In genomic region chr12:45075575-45076282, GRCh38 we compare ENCODE assay signal across 31 cellular contexts. TPM values are rescaled to one million over a fixed set of nuclear protein-coding genes. Genes with fewer than 3 reads are reported as not detected.
"Had no signal": no experiment of that assay in that cellular context is flagged by ENCODE, and none has a peak within 500 bp of the region (broad histone marks: within the 10 kb centered on the region; RNA-seq: fewer than 3 reads in every experiment).

No MANE protein-coding gene starts in this region.

- H3K27ac ChIP-seq: adrenal gland, cardiac muscle cell, Peyer's patch, RWPE1, VCaP had no signal

- H3K36me3 ChIP-seq: adrenal gland, cardiac muscle cell, Peyer's patch had no signal

- H3K27ac Mint-ChIP-seq: activated CD4-positive, alpha-beta memory T cell treated with anti-CD3 and anti-CD28 coated beads, Interleukin-2, amount 10 ng/mL, durations not matched to agents 7 days and 5 days; activated CD4-positive, alpha-beta T cell treated with anti-CD3 and anti-CD28 coated beads for 36 hours; activated naive CD8-positive, alpha-beta T cell treated with anti-CD3 and anti-CD28 coated beads, Interleukin-2, amount 10 ng/mL, durations not matched to agents 7 days and 5 days; activated T-cell treated with anti-CD3 and anti-CD28 coated beads, Interleukin-2, amount 50 U/mL, for 72 hours; activated T-helper 2 cell treated with anti-CD3 and anti-CD28 coated beads, Interferon-gamma antibody, Interleukin-2, Interleukin-4, amounts not matched to agents 10 μg/mL and 5 μg/mL and 100 μg/mL, durations not matched to agents 14 hours and 24 hours and 36 hours; brain; IgD-negative memory B cell; T-cell had no signal

- H3K9me3 ChIP-seq: adrenal gland had no signal

- DNase-seq: activated CD4-positive, alpha-beta memory T cell treated with anti-CD3 and anti-CD28 coated beads, Interleukin-2, amount 10 ng/mL, durations not matched to agents 7 days and 5 days; activated CD4-positive, alpha-beta T cell treated with anti-CD3 and anti-CD28 coated beads for 36 hours; activated CD4-positive, alpha-beta T cell treated with anti-CD3 and anti-CD28 coated beads, Interleukin-2, amount 50 U/mL, for 1 hour; activated CD8-positive, alpha-beta memory T cell treated with anti-CD3 and anti-CD28 coated beads, Interleukin-2, amount 50 U/mL, for 4 hours; activated gamma-delta T cell treated with Interleukin-2 at 50 U/mL for 16 hours; activated naive CD4-positive, alpha-beta T cell treated with anti-CD3 and anti-CD28 coated beads, Interleukin-2, amount 50 U/mL, for 16 hours; activated naive CD8-positive, alpha-beta T cell treated with anti-CD3 and anti-CD28 coated beads, Interleukin-2, amount 10 ng/mL, durations not matched to agents 7 days and 5 days; activated T-cell treated with anti-CD3 and anti-CD28 coated beads, Interleukin-2, amount 50 U/mL, for 72 hours; adrenal gland; anterior cingulate cortex; cerebellar nuclear complex; KG1; NCI-H1092 treated with DMSO at 0.1 percent for 48 hours; NCI-H1417 treated with DMSO at 0.1 percent for 48 hours; NCI-H1694; NCI-H2029; NCI-H446; NCI-H524; Peyer's patch; SHP77 treated with DMSO at 0.1 percent for 48 hours; T-cell; T-helper 2 cell had no signal

- H3K4me3 Mint-ChIP-seq: activated CD4-positive, alpha-beta memory T cell treated with anti-CD3 and anti-CD28 coated beads, Interleukin-2, amount 10 ng/mL, durations not matched to agents 7 days and 5 days; activated CD4-positive, alpha-beta T cell treated with anti-CD3 and anti-CD28 coated beads for 36 hours; activated naive CD8-positive, alpha-beta T cell treated with anti-CD3 and anti-CD28 coated beads, Interleukin-2, amount 10 ng/mL, durations not matched to agents 7 days and 5 days; activated T-cell treated with anti-CD3 and anti-CD28 coated beads, Interleukin-2, amount 50 U/mL, for 72 hours; brain; IgD-negative memory B cell; T-cell had no signal

- H3K27me3 Mint-ChIP-seq: brain had no signal

- H3K36me3 Mint-ChIP-seq: brain, IgD-negative memory B cell, T-cell had no signal

- ATAC-seq: activated CD4-positive, alpha-beta T cell treated with anti-CD3 and anti-CD28 coated beads for 36 hours; activated T-cell treated with anti-CD3 and anti-CD28 coated beads, Interleukin-2, amount 50 U/mL, for 72 hours; T-cell had no signal

- H3K27me3 ChIP-seq: adrenal gland, cardiac muscle cell, Peyer's patch had no signal

- H3K4me3 ChIP-seq: adrenal gland, cardiac muscle cell, Peyer's patch had no signal

- H3K4me1 ChIP-seq: adrenal gland, Peyer's patch had no signal

- H3K9me3 Mint-ChIP-seq: activated CD4-positive, alpha-beta memory T cell treated with anti-CD3 and anti-CD28 coated beads, Interleukin-2, amount 10 ng/mL, durations not matched to agents 7 days and 5 days; activated naive CD8-positive, alpha-beta T cell treated with anti-CD3 and anti-CD28 coated beads, Interleukin-2, amount 10 ng/mL, durations not matched to agents 7 days and 5 days; activated T-helper 2 cell treated with anti-CD3 and anti-CD28 coated beads, Interferon-gamma antibody, Interleukin-2, Interleukin-4, amounts not matched to agents 10 μg/mL and 5 μg/mL and 100 μg/mL, durations not matched to agents 14 hours and 24 hours and 36 hours; brain; T-cell had no signal

- H3K4me1 Mint-ChIP-seq: activated CD4-positive, alpha-beta memory T cell treated with anti-CD3 and anti-CD28 coated beads, Interleukin-2, amount 10 ng/mL, durations not matched to agents 7 days and 5 days; activated CD4-positive, alpha-beta T cell treated with anti-CD3 and anti-CD28 coated beads for 36 hours; activated naive CD8-positive, alpha-beta T cell treated with anti-CD3 and anti-CD28 coated beads, Interleukin-2, amount 10 ng/mL, durations not matched to agents 7 days and 5 days; brain; IgD-negative memory B cell; T-cell had no signal

RNA-seq across cellular contexts. Expression of gene DBX2, which starts 24.8 kb away (rescaled TPM):
- total RNA-seq: activated CD4-positive, alpha-beta memory T cell treated with anti-CD3 and anti-CD28 coated beads, Interleukin-2, amount 10 ng/mL, durations not matched to agents 7 days and 5 days; activated CD4-positive, alpha-beta T cell treated with anti-CD3 and anti-CD28 coated beads for 36 hours; activated naive CD8-positive, alpha-beta T cell treated with anti-CD3 and anti-CD28 coated beads, Interleukin-2, amount 10 ng/mL, durations not matched to agents 7 days and 5 days; activated T-cell treated with anti-CD3 and anti-CD28 coated beads, Interleukin-2, amount 50 U/mL, for 72 hours; activated T-helper 2 cell treated with anti-CD3 and anti-CD28 coated beads, Interferon-gamma antibody, Interleukin-2, Interleukin-4, amounts not matched to agents 10 μg/mL and 5 μg/mL and 100 μg/mL, durations not matched to agents 14 hours and 24 hours and 36 hours; adrenal gland; cardiac muscle cell; LHCN-M2; M059J; Peyer's patch; SK-MEL-5; T-cell had no signal
- polyA plus RNA-seq: cardiac muscle cell, IgD-negative memory B cell had no signal
